9 cellular contexts compared by ENCODE assay signal in the genomic region with DNA sequence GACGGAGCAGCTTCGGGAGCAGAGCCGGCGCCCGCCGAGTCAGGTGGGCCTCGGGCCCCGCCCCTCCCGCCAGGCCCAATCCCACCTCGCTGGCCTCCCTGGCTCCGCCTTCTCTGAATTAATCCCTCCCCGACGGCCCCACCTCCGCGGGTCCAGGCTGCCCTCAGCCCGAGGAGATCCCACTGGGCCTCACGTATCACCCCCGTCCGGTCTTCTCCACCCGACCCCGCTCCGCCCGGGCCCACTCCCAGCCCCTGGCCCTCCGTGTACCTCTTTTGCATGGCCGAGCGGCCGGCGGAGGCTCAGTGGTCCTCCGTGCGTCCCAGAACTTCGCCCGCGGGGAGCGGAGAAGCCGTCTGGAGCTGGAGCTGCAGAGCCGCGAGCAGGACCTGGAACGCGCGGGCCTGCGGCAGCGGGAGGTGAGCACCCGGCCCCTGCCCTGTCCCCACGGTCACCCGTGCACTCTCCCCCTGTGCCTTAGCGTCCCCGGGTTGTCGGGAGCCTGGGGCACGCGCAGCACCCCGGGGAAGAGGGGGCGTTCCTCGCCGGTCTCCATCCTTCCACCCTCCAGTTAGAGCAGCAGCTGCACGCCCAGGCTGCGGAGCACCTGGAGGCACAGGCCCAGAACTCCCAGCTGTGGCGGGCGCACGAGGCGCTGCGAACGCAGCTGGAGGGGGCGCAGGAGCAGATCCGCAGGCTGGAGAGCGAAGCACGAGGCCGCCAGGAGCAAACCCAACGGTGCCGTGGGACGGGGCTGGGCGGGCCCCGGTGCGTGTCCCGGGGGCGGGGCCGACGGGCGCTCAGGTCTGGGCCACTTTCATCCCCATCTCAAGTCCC. TPM values are rescaled to one million over a fixed set of nuclear protein-coding genes. Genes with fewer than 3 reads are reported as not detected.
DNase-seq lines count a peak whose midpoint lies in the region; ATAC-seq and TF ChIP-seq lines count a peak whose summit lies in the region.
"Had no signal": no experiment of that assay in that cellular context is flagged by ENCODE, and none has a peak within 500 bp of the region (broad histone marks: within the 10 kb centered on the region; RNA-seq: fewer than 3 reads in every experiment).

No MANE protein-coding gene starts in this region.

- no peaks in the 10 kb centered on the region for H3K9me3 ChIP-seq in neutrophil

- peak overlapping the region in 1 of 7 donors; percentile 24 for H3K27ac Mint-ChIP-seq in CD14-positive monocyte

- intact Hi-C loops in CD14-positive monocyte (cut with micrococcal nuclease): no loop called here

- ATAC-seq in foreskin keratinocyte (peak; percentile 53), GM18861 (IDR thresholded peaks at IDR 0.05; ENCODE audit: unreplicated experiment) (no peak)
- ATAC-seq: HCT116 had no signal

- peaks cover 0 to 21% (median 1%) of the 10 kb centered on the region in 7 donors for H3K9me3 Mint-ChIP-seq in CD14-positive monocyte

- H3K36me3 ChIP-seq in H7 (replicated peaks; ENCODE audit: control insufficient read depth, insufficient read depth, low read length) (no peaks in the 10 kb centered on the region), neutrophil (peaks cover 6% of the 10 kb centered on the region)

- H3K27me3 Mint-ChIP-seq in CD14-positive monocyte (ENCODE audit: low read depth in 3 of 3): peaks cover 47 to 80% (median 51%) of the 10 kb centered on the region in 3 donors

- DNase-seq in CD14-positive monocyte (ENCODE audit: low spot score) (peak; percentile 56), H7 (peak; percentile 99), NCI-H82 treated with DMSO at 0.1 percent for 48 hours (lab: John Stamatoyannopoulos, UW; ENCODE audit: unreplicated experiment) (peak; percentile 54), foreskin keratinocyte (peak in 1 of 2 donors; percentile 61)
- DNase-seq in activated effector memory CD4-positive, alpha-beta T cell treated with Interleukin-2 at 50 U/mL for 16 hours: peak; percentile 34
- no peak for DNase-seq in NK-92 treated with Interleukin-12 subunit alpha and Interleukin-12 subunit beta, amount 100 ng/mL, for 24 hours (lab: John Stamatoyannopoulos, UW)

- H3K4me1 ChIP-seq in foreskin keratinocyte (peaks cover 6% of the 10 kb centered on the region), neutrophil (ENCODE audit: control insufficient read depth in 1 of 2, insufficient read depth in 1 of 2, low read depth in 1 of 2, low read length in 1 of 2) (peaks cover 80 to 96% of the 10 kb centered on the region in 2 experiments)

- H3K4me3 ChIP-seq in H7 (ENCODE audit: insufficient read depth, low read depth, low read length): peak overlapping the region; percentile 62
- peak overlapping the region; percentile 47 to 80 for H3K4me3 ChIP-seq in neutrophil (ENCODE audit: low read depth in 1 of 2, low read length in 1 of 2)

- H3K4me3 Mint-ChIP-seq in CD14-positive monocyte: peak overlapping the region; percentile 78 to 92

- TF ChIP-seq CTCF in CD14-positive monocyte (IDR thresholded peaks at IDR 0.05) (no peak), foreskin keratinocyte (conservative IDR thresholded peaks at IDR 0.05) (no peak), neutrophil (IDR thresholded peaks at IDR 0.05) (no peak)

- H3K27ac ChIP-seq in foreskin keratinocyte: no peak overlapping the region
- no peak overlapping the region for H3K27ac ChIP-seq in neutrophil

- peaks cover 71% of the 10 kb centered on the region for H3K4me1 Mint-ChIP-seq in CD14-positive monocyte

- H3K27me3 ChIP-seq in H7 (ENCODE audit: control insufficient read depth, insufficient read depth, low read length) (peaks cover 53% of the 10 kb centered on the region), foreskin keratinocyte (peaks cover 55% of the 10 kb centered on the region), neutrophil (peaks cover 65% of the 10 kb centered on the region)

- H3K36me3 Mint-ChIP-seq in CD14-positive monocyte: peaks cover 6 to 10% of the 10 kb centered on the region in 2 donors

RNA-seq across cellular contexts. Expression of a gene that starts 2.2 kb away (rescaled TPM):
- polyA plus RNA-seq in CD14-positive monocyte (10 to 100 TPM; 18.1 to 57.4 TPM), foreskin keratinocyte (547 and 553 TPM in 2 replicates)
- total RNA-seq in H7 (2014; rRNA removed; shearing (Covaris generic)): 175 and 190 TPM in 2 replicates
- total RNA-seq in foreskin keratinocyte: 390 and 399 TPM in 2 replicates

RNA-seq across cellular contexts. Expression of a gene that starts 2.8 kb away (rescaled TPM):
- polyA plus RNA-seq in CD14-positive monocyte: 1 to 10 TPM; 1.0 to 1.4 TPM
- 20.2 and 35.8 TPM in 2 replicates for total RNA-seq in H7 (2014; rRNA removed; shearing (Covaris generic))
- 0.71 and 1.4 TPM in 2 replicates for total RNA-seq in foreskin keratinocyte
- polyA plus RNA-seq in foreskin keratinocyte: 1.2 and 2.1 TPM in 2 replicates

RNA-seq across cellular contexts. Expression of a gene that starts 11.8 kb away (rescaled TPM):
- polyA plus RNA-seq in CD14-positive monocyte (10 to 100 TPM; 26.8 to 35.0 TPM), foreskin keratinocyte (22.2 and 22.9 TPM in 2 replicates)
- total RNA-seq in H7 (2014; rRNA removed; shearing (Covaris generic)): 15.7 and 28.7 TPM in 2 replicates
- total RNA-seq in foreskin keratinocyte: 11.4 and 14.4 TPM in 2 replicates

RNA-seq across cellular contexts. Expression of a gene that starts 11.8 kb away (rescaled TPM):
- polyA plus RNA-seq in CD14-positive monocyte (100 to 1,000 TPM; 110 to 133 TPM), foreskin keratinocyte (460 and 473 TPM in 2 replicates)
- 96.1 and 135 TPM in 2 replicates for total RNA-seq in H7 (2014; rRNA removed; shearing (Covaris generic))
- 160 and 213 TPM in 2 replicates for total RNA-seq in foreskin keratinocyte

RNA-seq across cellular contexts. Expression of a gene that starts 12.1 kb away (rescaled TPM):
- polyA plus RNA-seq in CD14-positive monocyte: 10 to 100 TPM; 52.6 to 75.5 TPM
- total RNA-seq in H7 (2014; rRNA removed; shearing (Covaris generic)): 101 and 117 TPM in 2 replicates
- total RNA-seq in foreskin keratinocyte: 77.6 and 85.3 TPM in 2 replicates
- polyA plus RNA-seq in foreskin keratinocyte: 119 and 135 TPM in 2 replicates
